Comparison of ENCODE assay signal across 7 cellular contexts in genomic region chr15:31440754-31441298, GRCh38.
DNase-seq lines count a peak whose midpoint lies in the region; ATAC-seq and TF ChIP-seq lines count a peak whose summit lies in the region.

No MANE protein-coding gene starts in this region.

- H3K4ac ChIP-seq in H9 (ENCODE audit: low read depth, low read length): no peak overlapping the region

- H2AK5ac ChIP-seq in H9 (ENCODE audit: insufficient read length, low read length): no peak overlapping the region

- no peak overlapping the region for H3K27ac Mint-ChIP-seq in H9
- peak overlapping the region; percentile 81 for H3K27ac Mint-ChIP-seq in activated CD4-positive, alpha-beta memory T cell treated with anti-CD3 and anti-CD28 coated beads, Interleukin-2, amount 10 ng/mL, durations not matched to agents 7 days and 5 days

- POLR2A ChIA-PET in activated CD4-positive, alpha-beta memory T cell treated with anti-CD3 and anti-CD28 coated beads, Interleukin-2, amount 10 ng/mL, durations not matched to agents 7 days and 5 days (lab: Charles Lee): interaction anchor here (0.6 to 2.5 kb wide), 10 partner anchors 9 to 226 kb away, joined by 3 to 10 read pairs (median 4); no protein-coding TSS in a partner anchor

- H3K79me1 ChIP-seq in H9 (ENCODE audit: insufficient read depth, low read depth, low read length, poor library complexity, severe bottlenecking): no peaks in the 10 kb centered on the region

- CTCF ChIA-PET in activated CD4-positive, alpha-beta memory T cell treated with anti-CD3 and anti-CD28 coated beads, Interleukin-2, amount 10 ng/mL, durations not matched to agents 7 days and 5 days (lab: Charles Lee): interaction anchor here (0.6 to 12.9 kb wide), 7 partner anchors 15 to 78 kb away, joined by 3 to 162 read pairs (median 10); no protein-coding TSS in a partner anchor

- peak overlapping the region; percentile 67 for H3K14ac ChIP-seq in H9 (ENCODE audit: insufficient read depth, low read length)

- H4K8ac ChIP-seq in H9 (replicated peaks; ENCODE audit: insufficient read length, low read depth, low read length): no peak overlapping the region

- H3K9me3 Mint-ChIP-seq in H9: no peaks in the 10 kb centered on the region
- H3K9me3 Mint-ChIP-seq in activated CD4-positive, alpha-beta memory T cell treated with anti-CD3 and anti-CD28 coated beads, Interleukin-2, amount 10 ng/mL, durations not matched to agents 7 days and 5 days: no peaks in the 10 kb centered on the region

- H2BK5ac ChIP-seq in H9 (ENCODE audit: insufficient read length, low read length): no peak overlapping the region

- no peak overlapping the region for H3K56ac ChIP-seq in H9 (ENCODE audit: insufficient read length, low read depth, low read length)

- H3K27me3 ChIP-seq in H9 (ENCODE audit: insufficient read depth, low read length) (no peaks in the 10 kb centered on the region; the same call in 1 of the 2 replicates), mucosa of rectum (ENCODE audit: control insufficient read depth in 2 of 2, insufficient read depth in 2 of 2, low read length in 2 of 2) (no peaks in the 10 kb centered on the region), thymus (ENCODE audit: control insufficient read depth, insufficient read depth) (no peaks in the 10 kb centered on the region)

- H4K91ac ChIP-seq in H9 (ENCODE audit: insufficient read length, low read depth, low read length): no peak overlapping the region

- H3K9me3 ChIP-seq in H9 (ENCODE audit: control insufficient read depth, low read depth, low read length): no peaks in the 10 kb centered on the region
- no peaks in the 10 kb centered on the region for H3K9me3 ChIP-seq in mucosa of rectum (ENCODE audit: control insufficient read depth in 2 of 2, low read length in 2 of 2)
- H3K9me3 ChIP-seq in thymus (ENCODE audit: control insufficient read depth): no peaks in the 10 kb centered on the region

- peaks cover 4% of the 10 kb centered on the region for H3K23me2 ChIP-seq in H9 (ENCODE audit: insufficient read length, low read depth, low read length, poor library complexity, severe bottlenecking)

- no peak overlapping the region for H3T11ph ChIP-seq in H9 (ENCODE audit: low read length)

- H3K27ac ChIP-seq in H9 (ENCODE audit: insufficient read length, low read depth, low read length) (no peak overlapping the region), mucosa of rectum (ENCODE audit: low read depth in 2 of 2, low read length in 2 of 2) (peak overlapping the region; percentile 20 to 54), thymus (ENCODE audit: low read depth) (peak overlapping the region; percentile 15)

- H3K36me3 ChIP-seq in mucosa of rectum (ENCODE audit: control insufficient read depth in 2 of 2, insufficient read depth in 2 of 2, low read length in 2 of 2): no peaks in the 10 kb centered on the region
- no peaks in the 10 kb centered on the region for H3K36me3 ChIP-seq in thymus (ENCODE audit: control insufficient read depth, insufficient read depth)

- H3K4me1 Mint-ChIP-seq in H9: peaks cover 10 to 12% of the 10 kb centered on the region in 2 experiments
- peaks cover 69% of the 10 kb centered on the region for H3K4me1 Mint-ChIP-seq in activated CD4-positive, alpha-beta memory T cell treated with anti-CD3 and anti-CD28 coated beads, Interleukin-2, amount 10 ng/mL, durations not matched to agents 7 days and 5 days

- TF ChIP-seq CTCF in H9 (conservative IDR thresholded peaks at IDR 0.05) (no peak), epithelial cell of proximal tubule (conservative IDR thresholded peaks at IDR 0.05; ENCODE audit: low read depth, low read length) (no peak)

- H2BK15ac ChIP-seq in H9 (ENCODE audit: low read depth, low read length): no peak overlapping the region; the same call in 1 of the 2 replicates

- peaks cover 39% of the 10 kb centered on the region for H3K27me3 Mint-ChIP-seq in H9 (ENCODE audit: low read depth)
- H3K27me3 Mint-ChIP-seq in activated CD4-positive, alpha-beta memory T cell treated with anti-CD3 and anti-CD28 coated beads, Interleukin-2, amount 10 ng/mL, durations not matched to agents 7 days and 5 days: no peaks in the 10 kb centered on the region

- H4K5ac ChIP-seq in H9 (ENCODE audit: insufficient read length, low read depth, low read length): no peak overlapping the region

- no peak for DNase-seq in H9
- DNase-seq in activated CD4-positive, alpha-beta memory T cell treated with anti-CD3 and anti-CD28 coated beads, Interleukin-2, amount 10 ng/mL, durations not matched to agents 7 days and 5 days: peak; percentile 60
- no peak for DNase-seq in epithelial cell of proximal tubule (ENCODE audit: low read depth)

- H3K4me3 Mint-ChIP-seq in H9: peak overlapping the region; percentile 53
- H3K4me3 Mint-ChIP-seq in activated CD4-positive, alpha-beta memory T cell treated with anti-CD3 and anti-CD28 coated beads, Interleukin-2, amount 10 ng/mL, durations not matched to agents 7 days and 5 days: peak overlapping the region; percentile 77

- no peak overlapping the region for H3K18ac ChIP-seq in H9 (ENCODE audit: insufficient read length, low read depth, low read length)

- H3K79me2 ChIP-seq in H9 (ENCODE audit: insufficient read depth, low read length): no peaks in the 10 kb centered on the region

- H3K4me3 ChIP-seq in epithelial cell of proximal tubule (ENCODE audit: low read depth, low read length) (peak overlapping the region; percentile 62), mucosa of rectum (ENCODE audit: low read length in 2 of 2) (peak overlapping the region; percentile 59 to 61), thymus (ENCODE audit: low read length) (peak overlapping the region; percentile 53)

- no peaks in the 10 kb centered on the region for H3K4me1 ChIP-seq in H9 (ENCODE audit: insufficient read depth, low read length)
- H3K4me1 ChIP-seq in mucosa of rectum (ENCODE audit: control insufficient read depth in 2 of 2, insufficient read depth in 2 of 2, low read length in 2 of 2): peaks cover 15 to 35% of the 10 kb centered on the region in 2 donors
- peaks cover 25% of the 10 kb centered on the region for H3K4me1 ChIP-seq in thymus (ENCODE audit: control insufficient read depth, insufficient read depth, low read length)

- no peak overlapping the region for H2BK120ac ChIP-seq in H9 (ENCODE audit: low read depth, low read length, poor library complexity, severe bottlenecking)

- H3K9ac ChIP-seq in H9 (ENCODE audit: extremely low read depth, insufficient read length, low read length): no peak overlapping the region
- H3K9ac ChIP-seq in mucosa of rectum (ENCODE audit: low read depth in 1 of 2, low read length in 2 of 2): peak overlapping the region; percentile 56 to 74

- H3K36me3 Mint-ChIP-seq in H9 (ENCODE audit: insufficient read depth in 1 of 3, low read depth in 3 of 3): no peaks in the 10 kb centered on the region
- no peaks in the 10 kb centered on the region for H3K36me3 Mint-ChIP-seq in activated CD4-positive, alpha-beta memory T cell treated with anti-CD3 and anti-CD28 coated beads, Interleukin-2, amount 10 ng/mL, durations not matched to agents 7 days and 5 days (ENCODE audit: low read depth)

- no peaks in the 10 kb centered on the region for H4K20me1 ChIP-seq in H9 (ENCODE audit: control insufficient read depth, insufficient read depth, insufficient read length)

- no CpG with 5 or more reads among the region's 56 CpGs for WGBS in H9 (ENCODE audit: extremely low coverage, insufficient read length, low lambda C conversion rate)
- WGBS in thymus: 6% methylated on average over 56 of the region's 56 CpGs

- H2AFZ ChIP-seq in H9 (ENCODE audit: low read length): no peak overlapping the region

- ATAC-seq in HG03045 (IDR thresholded peaks at IDR 0.05; ENCODE audit: unreplicated experiment): no peak
- ATAC-seq in HG02678 (IDR thresholded peaks at IDR 0.05; ENCODE audit: unreplicated experiment): no peak

- no peak overlapping the region for H2BK12ac ChIP-seq in H9 (ENCODE audit: insufficient read length, low read depth, low read length)

- H3K23ac ChIP-seq in H9 (ENCODE audit: insufficient read length, low read depth, low read length): no peak overlapping the region

- peak overlapping the region; percentile 27 for H3K4me2 ChIP-seq in H9 (ENCODE audit: insufficient read depth, insufficient read length, low read length)

- H2BK20ac ChIP-seq in H9 (ENCODE audit: low read depth, low read length, poor library complexity, severe bottlenecking): no peak overlapping the region
